Comparison of ENCODE assay signal across 1 cellular context in genomic region chr11:68839054-68839865, GRCh38.
TF ChIP-seq lines count a peak whose summit lies in the region.

No MANE protein-coding gene starts in this region.

TF ChIP-seq in HEK293, 187 proteins besides CTCF, POLR2A, EP300 and RAD21 (continued from another document and continues in another):
- TF ChIP-seq, protein P1, sequence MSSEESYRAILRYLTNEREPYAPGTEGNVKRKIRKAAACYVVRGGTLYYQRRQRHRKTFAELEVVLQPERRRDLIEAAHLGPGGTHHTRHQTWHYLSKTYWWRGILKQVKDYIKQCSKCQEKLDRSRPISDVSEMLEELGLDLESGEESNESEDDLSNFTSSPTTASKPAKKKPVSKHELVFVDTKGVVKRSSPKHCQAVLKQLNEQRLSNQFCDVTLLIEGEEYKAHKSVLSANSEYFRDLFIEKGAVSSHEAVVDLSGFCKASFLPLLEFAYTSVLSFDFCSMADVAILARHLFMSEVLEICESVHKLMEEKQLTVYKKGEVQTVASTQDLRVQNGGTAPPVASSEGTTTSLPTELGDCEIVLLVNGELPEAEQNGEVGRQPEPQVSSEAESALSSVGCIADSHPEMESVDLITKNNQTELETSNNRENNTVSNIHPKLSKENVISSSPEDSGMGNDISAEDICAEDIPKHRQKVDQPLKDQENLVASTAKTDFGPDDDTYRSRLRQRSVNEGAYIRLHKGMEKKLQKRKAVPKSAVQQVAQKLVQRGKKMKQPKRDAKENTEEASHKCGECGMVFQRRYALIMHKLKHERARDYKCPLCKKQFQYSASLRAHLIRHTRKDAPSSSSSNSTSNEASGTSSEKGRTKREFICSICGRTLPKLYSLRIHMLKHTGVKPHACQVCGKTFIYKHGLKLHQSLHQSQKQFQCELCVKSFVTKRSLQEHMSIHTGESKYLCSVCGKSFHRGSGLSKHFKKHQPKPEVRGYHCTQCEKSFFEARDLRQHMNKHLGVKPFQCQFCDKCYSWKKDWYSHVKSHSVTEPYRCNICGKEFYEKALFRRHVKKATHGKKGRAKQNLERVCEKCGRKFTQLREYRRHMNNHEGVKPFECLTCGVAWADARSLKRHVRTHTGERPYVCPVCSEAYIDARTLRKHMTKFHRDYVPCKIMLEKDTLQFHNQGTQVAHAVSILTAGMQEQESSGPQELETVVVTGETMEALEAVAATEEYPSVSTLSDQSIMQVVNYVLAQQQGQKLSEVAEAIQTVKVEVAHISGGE (tag by site-specific recombination; conservative IDR thresholded peaks at IDR 0.05; ENCODE audit: low read depth) = peak; percentile 77
- TF ChIP-seq ZNF610 (tag by site-specific recombination; IDR thresholded peaks at IDR 0.05; ENCODE audit: borderline replicate concordance) (0 out of 2 replicates have a peak, but pooled peaks have one; percentile 40), YY1 (tag by site-specific recombination; IDR thresholded peaks at IDR 0.05) (no peak), ZNF175 (tag by site-specific recombination; IDR thresholded peaks at IDR 0.05) (no peak), SCRT2 (tag by site-specific recombination; IDR thresholded peaks at IDR 0.05) (no peak), ZNF341 (tag by site-specific recombination; IDR thresholded peaks at IDR 0.05; ENCODE audit: low read depth) (peak; percentile 76), KLF16 (tag by site-specific recombination; IDR thresholded peaks at IDR 0.05) (peak; percentile 70), ZNF394 (tag by site-specific recombination; IDR thresholded peaks at IDR 0.05; ENCODE audit: borderline replicate concordance) (no peak), BCL11B (tag by site-specific recombination; IDR thresholded peaks at IDR 0.05; ENCODE audit: low read depth) (no peak), SP7 (tag by site-specific recombination; IDR thresholded peaks at IDR 0.05) (peak; percentile 78), ZNF10 (tag by site-specific recombination; IDR thresholded peaks at IDR 0.05) (no peak), ZNF335 (tag by site-specific recombination; conservative IDR thresholded peaks at IDR 0.05) (peak; percentile 59), KLF7 (tag by site-specific recombination; IDR thresholded peaks at IDR 0.05; ENCODE audit: borderline replicate concordance) (peak; percentile 82), ZNF571 (tag by site-specific recombination; IDR thresholded peaks at IDR 0.05) (no peak), ZNF138 (tag by site-specific recombination; IDR thresholded peaks at IDR 0.05; ENCODE audit: borderline replicate concordance) (no peak), ZNF366 (tag by site-specific recombination; conservative IDR thresholded peaks at IDR 0.05) (0 out of 2 replicates have a peak, but pooled peaks have one; percentile 12), ZNF639 (tag by site-specific recombination; IDR thresholded peaks at IDR 0.05) (0 out of 2 replicates have a peak, but pooled peaks have one; percentile 45), EGR2 (tag by site-specific recombination; IDR thresholded peaks at IDR 0.05; ENCODE audit: low read depth) (peak; percentile 36; the same call in 1 of the 2 replicates), ZIC2 (tag by site-specific recombination; IDR thresholded peaks at IDR 0.05) (peak; percentile 99), PATZ1 (tag by site-specific recombination; IDR thresholded peaks at IDR 0.05) (peak; percentile 76), GLIS2 (tag by site-specific recombination; IDR thresholded peaks at IDR 0.05) (peak; percentile 66), ZBTB20 (tag by site-specific recombination; IDR thresholded peaks at IDR 0.05) (peak; percentile 92), ZNF501 (tag by site-specific recombination; IDR thresholded peaks at IDR 0.05) (0 out of 2 replicates have a peak, but pooled peaks have one; percentile 29), BCL11A (tag by site-specific recombination; IDR thresholded peaks at IDR 0.05; ENCODE audit: low read depth) (0 out of 2 replicates have a peak, but pooled peaks have one; percentile 61), GLIS1 (tag by site-specific recombination; IDR thresholded peaks at IDR 0.05) (peak; percentile 89), ZFHX2 (tag by site-specific recombination; conservative IDR thresholded peaks at IDR 0.05) (peak; percentile 75), IKZF3 (tag by site-specific recombination; IDR thresholded peaks at IDR 0.05) (peak; percentile 73; the same call in 1 of the 2 replicates), ZNF2 (tag by site-specific recombination; IDR thresholded peaks at IDR 0.05) (no peak), SP3 (tag by site-specific recombination; IDR thresholded peaks at IDR 0.05) (peak; percentile 74), KLF8 (tag by site-specific recombination; IDR thresholded peaks at IDR 0.05) (peak; percentile 71; the same call in 1 of the 2 replicates), ZNF629 (tag by site-specific recombination; IDR thresholded peaks at IDR 0.05) (peak; percentile 32; the same call in 1 of the 2 replicates), WT1 (tag by site-specific recombination; IDR thresholded peaks at IDR 0.05) (0 out of 2 replicates have a peak, but pooled peaks have one; percentile 10), OSR2 (tag by site-specific recombination; IDR thresholded peaks at IDR 0.05) (peak; percentile 38; the same call in 1 of the 2 replicates), KLF1 (tag by site-specific recombination; IDR thresholded peaks at IDR 0.05) (peak; percentile 84), SP2 (tag by site-specific recombination; IDR thresholded peaks at IDR 0.05) (peak; percentile 83), ZNF76 (tag by site-specific recombination; IDR thresholded peaks at IDR 0.05; ENCODE audit: borderline replicate concordance, low read depth) (0 out of 2 replicates have a peak, but pooled peaks have one; percentile 16), KLF10 (tag by site-specific recombination; IDR thresholded peaks at IDR 0.05) (peak; percentile 81), ZNF514 (tag by site-specific recombination; IDR thresholded peaks at IDR 0.05) (no peak), ZNF549 (tag by site-specific recombination; IDR thresholded peaks at IDR 0.05) (peak; percentile 96), ZBTB8A (tag by site-specific recombination; IDR thresholded peaks at IDR 0.05) (peak; percentile 93), REST (tag by site-specific recombination; IDR thresholded peaks at IDR 0.05) (no peak), ZNF324 (tag by site-specific recombination; IDR thresholded peaks at IDR 0.05) (0 out of 2 replicates have a peak, but pooled peaks have one; percentile 36), FEZF1 (tag by site-specific recombination; IDR thresholded peaks at IDR 0.05) (0 out of 2 replicates have a peak, but pooled peaks have one; percentile 31), PRDM10 (tag by site-specific recombination; IDR thresholded peaks at IDR 0.05) (peak; percentile 34), ZBTB26 (tag by site-specific recombination; optimal IDR thresholded peaks at IDR 0.05) (peak; percentile 89)
- TF ChIP-seq, protein P2, sequence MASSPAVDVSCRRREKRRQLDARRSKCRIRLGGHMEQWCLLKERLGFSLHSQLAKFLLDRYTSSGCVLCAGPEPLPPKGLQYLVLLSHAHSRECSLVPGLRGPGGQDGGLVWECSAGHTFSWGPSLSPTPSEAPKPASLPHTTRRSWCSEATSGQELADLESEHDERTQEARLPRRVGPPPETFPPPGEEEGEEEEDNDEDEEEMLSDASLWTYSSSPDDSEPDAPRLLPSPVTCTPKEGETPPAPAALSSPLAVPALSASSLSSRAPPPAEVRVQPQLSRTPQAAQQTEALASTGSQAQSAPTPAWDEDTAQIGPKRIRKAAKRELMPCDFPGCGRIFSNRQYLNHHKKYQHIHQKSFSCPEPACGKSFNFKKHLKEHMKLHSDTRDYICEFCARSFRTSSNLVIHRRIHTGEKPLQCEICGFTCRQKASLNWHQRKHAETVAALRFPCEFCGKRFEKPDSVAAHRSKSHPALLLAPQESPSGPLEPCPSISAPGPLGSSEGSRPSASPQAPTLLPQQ (tag by site-specific recombination; IDR thresholded peaks at IDR 0.05) = peak; percentile 77; the same call in 1 of the 2 replicates
- TF ChIP-seq, protein P3, sequence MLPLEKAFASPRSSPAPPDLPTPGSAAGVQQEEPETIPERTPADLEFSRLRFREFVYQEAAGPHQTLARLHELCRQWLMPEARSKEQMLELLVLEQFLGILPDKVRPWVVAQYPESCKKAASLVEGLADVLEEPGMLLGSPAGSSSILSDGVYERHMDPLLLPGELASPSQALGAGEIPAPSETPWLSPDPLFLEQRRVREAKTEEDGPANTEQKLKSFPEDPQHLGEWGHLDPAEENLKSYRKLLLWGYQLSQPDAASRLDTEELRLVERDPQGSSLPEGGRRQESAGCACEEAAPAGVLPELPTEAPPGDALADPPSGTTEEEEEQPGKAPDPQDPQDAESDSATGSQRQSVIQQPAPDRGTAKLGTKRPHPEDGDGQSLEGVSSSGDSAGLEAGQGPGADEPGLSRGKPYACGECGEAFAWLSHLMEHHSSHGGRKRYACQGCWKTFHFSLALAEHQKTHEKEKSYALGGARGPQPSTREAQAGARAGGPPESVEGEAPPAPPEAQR (tag by site-specific recombination; IDR thresholded peaks at IDR 0.05) = no peak
